ENCODE assay signal across 19 cellular contexts in genomic region chr6:53752440-53752839, GRCh38. TPM values are rescaled to one million over a fixed set of nuclear protein-coding genes. Genes with fewer than 3 reads are reported as not detected.
DNase-seq lines count a peak whose midpoint lies in the region; ATAC-seq, FAIRE-seq and TF ChIP-seq lines count a peak whose summit lies in the region.
"Had no signal": no experiment of that assay in that cellular context is flagged by ENCODE, and none has a peak within 500 bp of the region (broad histone marks: within the 10 kb centered on the region; RNA-seq: fewer than 3 reads in every experiment).

No MANE protein-coding gene starts in this region.

- peak overlapping the region; percentile 92 for H2AFZ ChIP-seq in GM23248
- peak overlapping the region; percentile 8 for H2AFZ ChIP-seq in astrocyte (ENCODE audit: low read depth, low read length)
- no peak overlapping the region for H2AFZ ChIP-seq in smooth muscle cell (ENCODE audit: low read depth)

- no peaks in the 10 kb centered on the region for H3K4me1 Mint-ChIP-seq in astrocyte (ENCODE audit: low read depth, unreplicated experiment)

- DNase-seq in GM23248 (no peak), astrocyte (ENCODE audit: low read depth) (no peak), esophagus squamous epithelium (lab: John Stamatoyannopoulos, UW) (no peak), smooth muscle cell (lab: John Stamatoyannopoulos, UW; ENCODE audit: unreplicated experiment) (no peak), 8988T (no peak), NCI-H524 treated with DMSO at 0.1 percent for 48 hours (lab: John Stamatoyannopoulos, UW) (no peak)
- DNase-seq: AML-193, Caco-2, DMS79, KG1, NCI-H1092, NCI-H1694, NCI-H2107, NCI-H446, NCI-H774, Right ventricle myocardium superior had no signal

- H3K27me3 Mint-ChIP-seq in astrocyte (ENCODE audit: low read depth, unreplicated experiment), result no peaks in the 10 kb centered on the region

- no peaks in the 10 kb centered on the region for H3K9me3 ChIP-seq in GM23248 (ENCODE audit: low read depth)
- no peaks in the 10 kb centered on the region for H3K9me3 ChIP-seq in astrocyte (ENCODE audit: insufficient read depth, low read depth, low read length)
- H3K9me3 ChIP-seq in esophagus squamous epithelium, result no peaks in the 10 kb centered on the region
- H3K9me3 ChIP-seq in smooth muscle cell (replicated peaks; ENCODE audit: low read depth), result no peaks in the 10 kb centered on the region
- H3K9me3 ChIP-seq: Caco-2 had no signal

- H3K9me3 Mint-ChIP-seq in astrocyte (ENCODE audit: unreplicated experiment), result no peaks in the 10 kb centered on the region

- H3F3A ChIP-seq in GM23248 (ENCODE audit: insufficient read depth) (peaks cover 17% of the 10 kb centered on the region), smooth muscle cell (ENCODE audit: low read depth) (no peaks in the 10 kb centered on the region)

- no peaks in the 10 kb centered on the region for H3K79me2 ChIP-seq in GM23248 (ENCODE audit: insufficient read depth)
- no peaks in the 10 kb centered on the region for H3K79me2 ChIP-seq in astrocyte (ENCODE audit: insufficient read depth, low read length)
- no peaks in the 10 kb centered on the region for H3K79me2 ChIP-seq in smooth muscle cell (ENCODE audit: low read depth)

- TF ChIP-seq CTCF in astrocyte (IDR thresholded peaks at IDR 0.05; ENCODE audit: insufficient read depth, low read depth, low read length) (no peak), esophagus squamous epithelium (IDR thresholded peaks at IDR 0.05) (no peak), smooth muscle cell (IDR thresholded peaks at IDR 0.05; ENCODE audit: borderline replicate concordance, insufficient read depth, poor library complexity, severe bottlenecking) (no peak)

- H3K36me3 ChIP-seq in GM23248 (ENCODE audit: low read depth) (no peaks in the 10 kb centered on the region), astrocyte (ENCODE audit: insufficient read depth, low read length) (no peaks in the 10 kb centered on the region), esophagus squamous epithelium (no peaks in the 10 kb centered on the region), smooth muscle cell (ENCODE audit: low read depth) (no peaks in the 10 kb centered on the region)

- 92 to 94% methylated on average over 3 of the region's 3 CpGs for WGBS in GM23248 (ENCODE audit: low coverage in 1 of 2, low lambda C conversion rate in 2 of 2, missing lambda C conversion rate in 2 of 2), 2 experiments
- WGBS in esophagus squamous epithelium, 2 donors, result 65 to 75% methylated on average over 3 of the region's 3 CpGs
- 95% methylated on average over 3 of the region's 3 CpGs for WGBS in smooth muscle cell (ENCODE audit: low lambda C conversion rate)

- H3K9ac ChIP-seq in GM23248, result no peak overlapping the region
- H3K9ac ChIP-seq in astrocyte (ENCODE audit: low read length), result no peak overlapping the region
- no peak overlapping the region for H3K9ac ChIP-seq in smooth muscle cell (ENCODE audit: low read depth)

- H4K20me1 ChIP-seq in GM23248 (ENCODE audit: insufficient read depth), result no peaks in the 10 kb centered on the region
- no peaks in the 10 kb centered on the region for H4K20me1 ChIP-seq in astrocyte (ENCODE audit: insufficient read depth, low read length)
- no peaks in the 10 kb centered on the region for H4K20me1 ChIP-seq in smooth muscle cell (ENCODE audit: low read depth)

- peak overlapping the region; percentile 74; the same call in 1 of the 2 replicates for H3K27ac ChIP-seq in GM23248
- H3K27ac ChIP-seq in astrocyte (ENCODE audit: low read depth, low read length), result peak overlapping the region; percentile 55
- peak overlapping the region; percentile 64 to 86 (median 82) for H3K27ac ChIP-seq in esophagus squamous epithelium
- H3K27ac ChIP-seq in smooth muscle cell (ENCODE audit: low read depth), result peak overlapping the region; percentile 32

- intact Hi-C loops in esophagus squamous epithelium (cut with DNase I), result no loop called here

- H3K4me2 ChIP-seq in GM23248 (ENCODE audit: unreplicated experiment), result peak overlapping the region; percentile 55
- H3K4me2 ChIP-seq in astrocyte (ENCODE audit: low read length), result peak overlapping the region; percentile 35
- H3K4me2 ChIP-seq in smooth muscle cell, result no peak overlapping the region

- peak; percentile 32 for FAIRE-seq in astrocyte (lab: Jason Lieb, UNC)
- FAIRE-seq: GM12891 had no signal

- H3K9me2 ChIP-seq in GM23248 (ENCODE audit: insufficient read depth), result no peaks in the 10 kb centered on the region

- no peak for ATAC-seq in HG02610 (IDR thresholded peaks at IDR 0.05; ENCODE audit: unreplicated experiment)
- ATAC-seq: Panc1 had no signal

- no peak overlapping the region for H3K4me3 ChIP-seq in GM23248
- H3K4me3 ChIP-seq in astrocyte (ENCODE audit: insufficient read depth, low read depth, low read length), result no peak overlapping the region
- no peak overlapping the region for H3K4me3 ChIP-seq in esophagus squamous epithelium
- no peak overlapping the region for H3K4me3 ChIP-seq in smooth muscle cell

- H3K4me1 ChIP-seq in GM23248 (ENCODE audit: insufficient read depth) (peaks cover 13% of the 10 kb centered on the region), astrocyte (ENCODE audit: insufficient read depth, low read length) (peaks cover 4% of the 10 kb centered on the region), esophagus squamous epithelium (peaks cover 0 to 37% (median 4%) of the 10 kb centered on the region in 3 donors), smooth muscle cell (ENCODE audit: low read depth) (no peaks in the 10 kb centered on the region)

- H3K36me3 Mint-ChIP-seq in astrocyte (ENCODE audit: low read depth, unreplicated experiment), result peaks cover 2% of the 10 kb centered on the region

- in situ Hi-C loops in GM23248 (cut with MboI), result no loop called here

- TF ChIP-seq POLR2A in esophagus squamous epithelium (IDR thresholded peaks at IDR 0.05), result no peak

- H3K27ac Mint-ChIP-seq in astrocyte (ENCODE audit: unreplicated experiment), result no peak overlapping the region

- no peaks in the 10 kb centered on the region for H3K27me3 ChIP-seq in GM23248 (replicated peaks; ENCODE audit: insufficient read depth)
- H3K27me3 ChIP-seq in astrocyte (ENCODE audit: insufficient read depth, low read length), result no peaks in the 10 kb centered on the region
- H3K27me3 ChIP-seq in esophagus squamous epithelium, result no peaks in the 10 kb centered on the region
- no peaks in the 10 kb centered on the region for H3K27me3 ChIP-seq in smooth muscle cell (ENCODE audit: low read depth)

- H3K4me3 Mint-ChIP-seq in astrocyte (ENCODE audit: unreplicated experiment), result no peak overlapping the region

RNA-seq across cellular contexts. Expression of gene LRRC1, which starts 42.4 kb away (rescaled TPM):
- 1.8 and 5.6 TPM in 2 replicates for total RNA-seq in GM23248 (2014; rRNA removed; shearing (Covaris generic))
- polyA plus RNA-seq in GM23248 (2016; fragmentation: Nextera tagmentation; extraction: Ambion mirVana), result 2.4 and 3.6 TPM in 2 replicates
- 11.8 and 14.3 TPM in 2 replicates for total RNA-seq in astrocyte
- total RNA-seq in esophagus squamous epithelium, result 10 to 100 TPM; 23.2 to 38.5 (median 28.3) TPM
- 19.9 and 24.0 TPM in 2 replicates for total RNA-seq in smooth muscle cell
- 11.8 and 14.6 TPM in 2 replicates for polyA plus RNA-seq in smooth muscle cell
